Comparison of ENCODE assay signal across 1 cellular context in the genomic region with DNA sequence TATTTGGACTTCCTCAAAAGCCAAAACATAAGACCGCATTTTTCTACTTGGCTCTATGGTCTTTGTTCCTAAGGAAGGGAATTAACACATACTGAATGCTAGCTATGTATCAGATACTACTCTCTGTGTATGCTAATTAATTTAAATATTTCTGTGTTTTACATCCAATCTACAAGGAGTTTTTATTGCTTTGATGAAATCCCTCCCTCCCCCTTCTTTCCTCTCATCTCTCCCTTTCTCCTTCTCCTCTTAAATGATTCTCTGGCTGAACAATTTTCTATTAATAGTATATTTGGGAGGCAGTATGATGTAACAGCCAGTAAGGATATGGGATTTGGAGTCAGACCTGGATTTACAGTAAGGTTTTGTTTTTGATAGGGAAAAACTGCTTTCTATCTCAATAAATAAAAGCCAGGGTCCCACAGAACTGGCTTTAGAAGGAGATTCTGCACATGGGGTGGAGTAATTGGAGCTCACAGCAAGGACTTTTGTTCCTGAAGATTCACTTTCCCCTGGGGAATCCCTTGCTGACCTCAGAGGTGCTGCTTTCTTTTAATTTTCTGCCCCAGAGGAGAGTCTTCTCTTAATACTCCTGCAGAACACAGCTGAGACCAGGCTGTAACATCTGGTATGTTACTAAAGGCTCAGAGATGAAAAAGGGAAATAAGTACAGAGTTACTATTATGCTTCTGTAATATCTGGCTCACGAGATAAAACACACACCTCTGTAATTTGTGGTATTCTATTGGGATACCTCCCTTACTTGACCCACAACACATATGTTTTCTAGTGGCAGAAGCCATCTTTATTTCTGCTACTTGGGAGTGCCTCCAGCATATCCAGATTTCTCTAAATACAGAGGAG.
TF ChIP-seq lines count a peak whose summit lies in the region.

No MANE protein-coding gene starts in this region.

TF ChIP-seq in K562, 482 proteins besides CTCF, POLR2A, EP300 and RAD21 (continued from another document and continues in another):
- TF ChIP-seq, protein P1, sequence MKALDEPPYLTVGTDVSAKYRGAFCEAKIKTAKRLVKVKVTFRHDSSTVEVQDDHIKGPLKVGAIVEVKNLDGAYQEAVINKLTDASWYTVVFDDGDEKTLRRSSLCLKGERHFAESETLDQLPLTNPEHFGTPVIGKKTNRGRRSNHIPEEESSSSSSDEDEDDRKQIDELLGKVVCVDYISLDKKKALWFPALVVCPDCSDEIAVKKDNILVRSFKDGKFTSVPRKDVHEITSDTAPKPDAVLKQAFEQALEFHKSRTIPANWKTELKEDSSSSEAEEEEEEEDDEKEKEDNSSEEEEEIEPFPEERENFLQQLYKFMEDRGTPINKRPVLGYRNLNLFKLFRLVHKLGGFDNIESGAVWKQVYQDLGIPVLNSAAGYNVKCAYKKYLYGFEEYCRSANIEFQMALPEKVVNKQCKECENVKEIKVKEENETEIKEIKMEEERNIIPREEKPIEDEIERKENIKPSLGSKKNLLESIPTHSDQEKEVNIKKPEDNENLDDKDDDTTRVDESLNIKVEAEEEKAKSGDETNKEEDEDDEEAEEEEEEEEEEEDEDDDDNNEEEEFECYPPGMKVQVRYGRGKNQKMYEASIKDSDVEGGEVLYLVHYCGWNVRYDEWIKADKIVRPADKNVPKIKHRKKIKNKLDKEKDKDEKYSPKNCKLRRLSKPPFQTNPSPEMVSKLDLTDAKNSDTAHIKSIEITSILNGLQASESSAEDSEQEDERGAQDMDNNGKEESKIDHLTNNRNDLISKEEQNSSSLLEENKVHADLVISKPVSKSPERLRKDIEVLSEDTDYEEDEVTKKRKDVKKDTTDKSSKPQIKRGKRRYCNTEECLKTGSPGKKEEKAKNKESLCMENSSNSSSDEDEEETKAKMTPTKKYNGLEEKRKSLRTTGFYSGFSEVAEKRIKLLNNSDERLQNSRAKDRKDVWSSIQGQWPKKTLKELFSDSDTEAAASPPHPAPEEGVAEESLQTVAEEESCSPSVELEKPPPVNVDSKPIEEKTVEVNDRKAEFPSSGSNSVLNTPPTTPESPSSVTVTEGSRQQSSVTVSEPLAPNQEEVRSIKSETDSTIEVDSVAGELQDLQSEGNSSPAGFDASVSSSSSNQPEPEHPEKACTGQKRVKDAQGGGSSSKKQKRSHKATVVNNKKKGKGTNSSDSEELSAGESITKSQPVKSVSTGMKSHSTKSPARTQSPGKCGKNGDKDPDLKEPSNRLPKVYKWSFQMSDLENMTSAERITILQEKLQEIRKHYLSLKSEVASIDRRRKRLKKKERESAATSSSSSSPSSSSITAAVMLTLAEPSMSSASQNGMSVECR (CRISPR knock-in tag; IDR thresholded peaks at IDR 0.05): no peak
- TF ChIP-seq POLR2H (tag; IDR thresholded peaks at IDR 0.05; ENCODE audit: low read depth) (peak; percentile 51; the same call in 1 of the 2 replicates), GTF2A2 (tag; IDR thresholded peaks at IDR 0.05) (0 out of 2 replicates have a peak, but pooled peaks have one; percentile 9), ZNF586 (CRISPR knock-in tag; conservative IDR thresholded peaks at IDR 0.05) (no peak), RB1 (IDR thresholded peaks at IDR 0.05; ENCODE audit: low read depth) (no peak), AFF1 (IDR thresholded peaks at IDR 0.05; ENCODE audit: low read depth in 1 of 2, partially characterized antibody in 2 of 2) (peak in 1 of 2 experiments; percentile 2), SAFB2 (IDR thresholded peaks at IDR 0.05; ENCODE audit: borderline replicate concordance, low read depth, low read length, severe bottlenecking) (no peak), GABPB2 (CRISPR knock-in tag; conservative IDR thresholded peaks at IDR 0.05) (no peak), ZNF143 (CRISPR knock-in tag; IDR thresholded peaks at IDR 0.05) (no peak), RBFOX2 (IDR thresholded peaks at IDR 0.05; ENCODE audit: low read depth, low read length) (peak; percentile 64), ZNF507 (tag; conservative IDR thresholded peaks at IDR 0.05) (no peak), PCBP2 (IDR thresholded peaks at IDR 0.05; ENCODE audit: low read depth, low read length, poor library complexity, severe bottlenecking) (no peak), PML (IDR thresholded peaks at IDR 0.05; ENCODE audit: low read length) (0 out of 2 replicates have a peak, but pooled peaks have one; percentile 51), BRF2 (IDR thresholded peaks at IDR 0.05; ENCODE audit: borderline replicate concordance, insufficient read depth, insufficient read length) (no peak), CHD1 (IDR thresholded peaks at IDR 0.05; ENCODE audit: low read length) (no peak), CBX5 (IDR thresholded peaks at IDR 0.05; ENCODE audit: borderline replicate concordance, low read depth) (no peak), POLR2G (IDR thresholded peaks at IDR 0.05; ENCODE audit: low read depth, low read length) (no peak), ZBED1 (IDR thresholded peaks at IDR 0.05) (no peak), CAMTA2 (CRISPR knock-in tag; conservative IDR thresholded peaks at IDR 0.05) (no peak), HNRNPK (IDR thresholded peaks at IDR 0.05; ENCODE audit: low read depth, low read length, poor library complexity, severe bottlenecking) (no peak), HNRNPLL (IDR thresholded peaks at IDR 0.05; ENCODE audit: low read depth, low read length, poor library complexity, severe bottlenecking) (no peak), HDAC2 (IDR thresholded peaks at IDR 0.05) (no peak), FOXJ2 (tag; IDR thresholded peaks at IDR 0.05) (no peak; the same call in 1 of the 2 replicates), ZNF197 (CRISPR knock-in tag; IDR thresholded peaks at IDR 0.05; ENCODE audit: low read depth) (peak; percentile 72), GABPA (tag; conservative IDR thresholded peaks at IDR 0.05; ENCODE audit: low read depth) (0 out of 2 replicates have a peak, but pooled peaks have one; percentile 22), EHMT2 (IDR thresholded peaks at IDR 0.05) (no peak), CBFA2T2 (conservative IDR thresholded peaks at IDR 0.05) (peak; percentile 51), ATF3 (IDR thresholded peaks at IDR 0.05) (peak; percentile 83), ATF3 (CRISPR knock-in tag; conservative IDR thresholded peaks at IDR 0.05) (no peak), JUN (IDR thresholded peaks at IDR 0.05; ENCODE audit: borderline replicate concordance, low read depth, low read length) (no peak; the same call in none of the 2 replicates), JUN (CRISPR knock-in tag; IDR thresholded peaks at IDR 0.05; ENCODE audit: borderline replicate concordance) (no peak), ZNF766 (CRISPR knock-in tag; conservative IDR thresholded peaks at IDR 0.05) (0 out of 2 replicates have a peak, but pooled peaks have one; percentile 27), TAF15 (IDR thresholded peaks at IDR 0.05; ENCODE audit: low read depth, low read length) (no peak)
- TF ChIP-seq, protein P2, sequence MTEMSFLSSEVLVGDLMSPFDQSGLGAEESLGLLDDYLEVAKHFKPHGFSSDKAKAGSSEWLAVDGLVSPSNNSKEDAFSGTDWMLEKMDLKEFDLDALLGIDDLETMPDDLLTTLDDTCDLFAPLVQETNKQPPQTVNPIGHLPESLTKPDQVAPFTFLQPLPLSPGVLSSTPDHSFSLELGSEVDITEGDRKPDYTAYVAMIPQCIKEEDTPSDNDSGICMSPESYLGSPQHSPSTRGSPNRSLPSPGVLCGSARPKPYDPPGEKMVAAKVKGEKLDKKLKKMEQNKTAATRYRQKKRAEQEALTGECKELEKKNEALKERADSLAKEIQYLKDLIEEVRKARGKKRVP (CRISPR knock-in tag; IDR thresholded peaks at IDR 0.05): peak; percentile 79; the same call in 1 of the 2 replicates
- TF ChIP-seq, protein P3, sequence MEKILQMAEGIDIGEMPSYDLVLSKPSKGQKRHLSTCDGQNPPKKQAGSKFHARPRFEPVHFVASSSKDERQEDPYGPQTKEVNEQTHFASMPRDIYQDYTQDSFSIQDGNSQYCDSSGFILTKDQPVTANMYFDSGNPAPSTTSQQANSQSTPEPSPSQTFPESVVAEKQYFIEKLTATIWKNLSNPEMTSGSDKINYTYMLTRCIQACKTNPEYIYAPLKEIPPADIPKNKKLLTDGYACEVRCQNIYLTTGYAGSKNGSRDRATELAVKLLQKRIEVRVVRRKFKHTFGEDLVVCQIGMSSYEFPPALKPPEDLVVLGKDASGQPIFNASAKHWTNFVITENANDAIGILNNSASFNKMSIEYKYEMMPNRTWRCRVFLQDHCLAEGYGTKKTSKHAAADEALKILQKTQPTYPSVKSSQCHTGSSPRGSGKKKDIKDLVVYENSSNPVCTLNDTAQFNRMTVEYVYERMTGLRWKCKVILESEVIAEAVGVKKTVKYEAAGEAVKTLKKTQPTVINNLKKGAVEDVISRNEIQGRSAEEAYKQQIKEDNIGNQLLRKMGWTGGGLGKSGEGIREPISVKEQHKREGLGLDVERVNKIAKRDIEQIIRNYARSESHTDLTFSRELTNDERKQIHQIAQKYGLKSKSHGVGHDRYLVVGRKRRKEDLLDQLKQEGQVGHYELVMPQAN (IDR thresholded peaks at IDR 0.05; ENCODE audit: borderline replicate concordance): no peak
- TF ChIP-seq, protein P4, sequence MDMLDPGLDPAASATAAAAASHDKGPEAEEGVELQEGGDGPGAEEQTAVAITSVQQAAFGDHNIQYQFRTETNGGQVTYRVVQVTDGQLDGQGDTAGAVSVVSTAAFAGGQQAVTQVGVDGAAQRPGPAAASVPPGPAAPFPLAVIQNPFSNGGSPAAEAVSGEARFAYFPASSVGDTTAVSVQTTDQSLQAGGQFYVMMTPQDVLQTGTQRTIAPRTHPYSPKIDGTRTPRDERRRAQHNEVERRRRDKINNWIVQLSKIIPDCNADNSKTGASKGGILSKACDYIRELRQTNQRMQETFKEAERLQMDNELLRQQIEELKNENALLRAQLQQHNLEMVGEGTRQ (CRISPR knock-in tag; IDR thresholded peaks at IDR 0.05): no peak
- TF ChIP-seq, protein P5, sequence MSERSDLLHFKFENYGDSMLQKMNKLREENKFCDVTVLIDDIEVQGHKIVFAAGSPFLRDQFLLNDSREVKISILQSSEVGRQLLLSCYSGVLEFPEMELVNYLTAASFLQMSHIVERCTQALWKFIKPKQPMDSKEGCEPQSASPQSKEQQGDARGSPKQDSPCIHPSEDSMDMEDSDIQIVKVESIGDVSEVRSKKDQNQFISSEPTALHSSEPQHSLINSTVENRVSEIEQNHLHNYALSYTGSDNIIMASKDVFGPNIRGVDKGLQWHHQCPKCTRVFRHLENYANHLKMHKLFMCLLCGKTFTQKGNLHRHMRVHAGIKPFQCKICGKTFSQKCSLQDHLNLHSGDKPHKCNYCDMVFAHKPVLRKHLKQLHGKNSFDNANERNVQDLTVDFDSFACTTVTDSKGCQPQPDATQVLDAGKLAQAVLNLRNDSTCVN (CRISPR knock-in tag; IDR thresholded peaks at IDR 0.05): no peak
- TF ChIP-seq, protein P6, sequence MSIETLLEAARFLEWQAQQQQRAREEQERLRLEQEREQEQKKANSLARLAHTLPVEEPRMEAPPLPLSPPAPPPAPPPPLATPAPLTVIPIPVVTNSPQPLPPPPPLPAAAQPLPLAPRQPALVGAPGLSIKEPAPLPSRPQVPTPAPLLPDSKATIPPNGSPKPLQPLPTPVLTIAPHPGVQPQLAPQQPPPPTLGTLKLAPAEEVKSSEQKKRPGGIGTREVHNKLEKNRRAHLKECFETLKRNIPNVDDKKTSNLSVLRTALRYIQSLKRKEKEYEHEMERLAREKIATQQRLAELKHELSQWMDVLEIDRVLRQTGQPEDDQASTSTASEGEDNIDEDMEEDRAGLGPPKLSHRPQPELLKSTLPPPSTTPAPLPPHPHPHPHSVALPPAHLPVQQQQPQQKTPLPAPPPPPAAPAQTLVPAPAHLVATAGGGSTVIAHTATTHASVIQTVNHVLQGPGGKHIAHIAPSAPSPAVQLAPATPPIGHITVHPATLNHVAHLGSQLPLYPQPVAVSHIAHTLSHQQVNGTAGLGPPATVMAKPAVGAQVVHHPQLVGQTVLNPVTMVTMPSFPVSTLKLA (conservative IDR thresholded peaks at IDR 0.05): no peak
- TF ChIP-seq, protein P7, sequence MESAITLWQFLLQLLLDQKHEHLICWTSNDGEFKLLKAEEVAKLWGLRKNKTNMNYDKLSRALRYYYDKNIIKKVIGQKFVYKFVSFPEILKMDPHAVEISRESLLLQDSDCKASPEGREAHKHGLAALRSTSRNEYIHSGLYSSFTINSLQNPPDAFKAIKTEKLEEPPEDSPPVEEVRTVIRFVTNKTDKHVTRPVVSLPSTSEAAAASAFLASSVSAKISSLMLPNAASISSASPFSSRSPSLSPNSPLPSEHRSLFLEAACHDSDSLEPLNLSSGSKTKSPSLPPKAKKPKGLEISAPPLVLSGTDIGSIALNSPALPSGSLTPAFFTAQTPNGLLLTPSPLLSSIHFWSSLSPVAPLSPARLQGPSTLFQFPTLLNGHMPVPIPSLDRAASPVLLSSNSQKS (CRISPR knock-in tag; IDR thresholded peaks at IDR 0.05): no peak
